Comparison of ENCODE assay signal across 16 cellular contexts in the genomic region with DNA sequence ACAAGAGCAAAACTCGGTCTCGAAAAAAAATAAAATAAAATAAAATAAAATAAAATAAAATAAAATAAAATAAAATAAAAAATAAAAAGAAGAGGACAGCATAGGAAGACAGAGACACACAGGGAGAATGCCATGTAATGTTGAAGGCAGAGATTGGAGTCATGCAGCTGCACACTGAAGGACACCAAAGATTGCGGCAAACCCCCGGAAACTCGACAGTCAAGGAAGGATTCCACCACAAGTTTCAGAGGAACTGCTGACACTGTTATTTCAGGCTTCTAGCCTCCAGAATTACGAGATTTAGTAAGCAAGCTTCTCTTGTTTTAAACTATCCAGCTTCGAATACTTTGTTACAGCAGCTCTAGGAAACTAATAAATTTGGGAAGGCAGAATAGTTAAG. TPM values are rescaled to one million over a fixed set of nuclear protein-coding genes. Genes with fewer than 3 reads are reported as not detected.
A peak's percentile ranks its signal among the peaks of the same experiment; 100 is the strongest.
DNase-seq lines count a peak whose midpoint lies in the region; TF ChIP-seq lines count a peak whose summit lies in the region.
"Had no signal": no experiment of that assay in that cellular context is flagged by ENCODE, and none has a peak within 500 bp of the region (broad histone marks: within the 10 kb centered on the region; RNA-seq: fewer than 3 reads in every experiment).

No MANE protein-coding gene starts in this region.

- H3K4me3 Mint-ChIP-seq in nephron progenitor cell: no peak overlapping the region
- H3K4me3 Mint-ChIP-seq: activated CD4-positive, alpha-beta memory T cell treated with anti-CD3 and anti-CD28 coated beads for 36 hours; activated T-helper 1 cell treated with anti-CD3 and anti-CD28 coated beads, Interleukin-12 subunit alpha, Interleukin-12 subunit beta, Interleukin-2, Interleukin-4 antibody, amounts not matched to agents 30 ng/mL and 10 ng/mL and 1 ng/mL, durations not matched to agents 14 hours and 24 hours and 36 hours had no signal

- H3K27me3 ChIP-seq in left ventricle myocardium inferior (ENCODE audit: low read depth) (no peaks in the 10 kb centered on the region), ascending aorta (no peaks in the 10 kb centered on the region)
- H3K27me3 ChIP-seq: gastroesophageal sphincter, MG63, SJSA1 had no signal

- H3K27ac ChIP-seq in left ventricle myocardium inferior (replicated peaks) (peak overlapping the region; percentile 2), ascending aorta (peak overlapping the region; percentile 83 to 88)
- H3K27ac ChIP-seq: A549, SJSA1 had no signal

- H3K27me3 Mint-ChIP-seq in nephron progenitor cell (ENCODE audit: low read depth, poor library complexity): peaks cover 22% of the 10 kb centered on the region

- H3K4me1 ChIP-seq in left ventricle myocardium inferior (peaks cover 96% of the 10 kb centered on the region), ascending aorta (peaks cover 5 to 39% of the 10 kb centered on the region in 2 donors)
- H3K4me1 ChIP-seq: A549 had no signal

- no peaks in the 10 kb centered on the region for H3K36me3 Mint-ChIP-seq in nephron progenitor cell (ENCODE audit: low read depth)
- H3K36me3 Mint-ChIP-seq: activated CD4-positive, alpha-beta memory T cell treated with anti-CD3 and anti-CD28 coated beads for 36 hours had no signal

- no peak overlapping the region for H3K4me3 ChIP-seq in left ventricle myocardium inferior
- peak overlapping the region in 1 of 2 donors; percentile 28 for H3K4me3 ChIP-seq in ascending aorta
- H3K4me3 ChIP-seq: A549, gastroesophageal sphincter, MG63, SJSA1 had no signal

- no peaks in the 10 kb centered on the region for H3K9me3 ChIP-seq in left ventricle myocardium inferior (replicated peaks)
- H3K9me3 ChIP-seq in ascending aorta: no peaks in the 10 kb centered on the region
- H3K9me3 ChIP-seq: A549, gastroesophageal sphincter, MG63, SJSA1 had no signal

- no peaks in the 10 kb centered on the region for H3K9me3 Mint-ChIP-seq in nephron progenitor cell
- H3K9me3 Mint-ChIP-seq: activated CD4-positive, alpha-beta memory T cell treated with anti-CD3 and anti-CD28 coated beads for 36 hours; activated T-helper 1 cell treated with anti-CD3 and anti-CD28 coated beads, Interleukin-12 subunit alpha, Interleukin-12 subunit beta, Interleukin-2, Interleukin-4 antibody, amounts not matched to agents 30 ng/mL and 10 ng/mL and 1 ng/mL, durations not matched to agents 14 hours and 24 hours and 36 hours had no signal

- no peak for TF ChIP-seq CTCF in left ventricle myocardium inferior (IDR thresholded peaks at IDR 0.05; ENCODE audit: borderline replicate concordance)
- TF ChIP-seq CTCF in ascending aorta (IDR thresholded peaks at IDR 0.05): no peak
- no peak for TF ChIP-seq CTCF in nephron progenitor cell (IDR thresholded peaks at IDR 0.05)

- H3K4me1 Mint-ChIP-seq in nephron progenitor cell: peaks cover 17% of the 10 kb centered on the region

- DNase-seq in left ventricle myocardium inferior (peak; percentile 25), cardiac septum (ENCODE audit: low spot score) (no peak), ascending aorta (ENCODE audit: low spot score in 2 of 2) (no peak), nephron progenitor cell (no peak), NCI-H2171 (lab: John Stamatoyannopoulos, UW) (no peak), NCI-H1694 treated with DMSO at 0.1 percent for 48 hours (lab: John Stamatoyannopoulos, UW) (no peak), cortex of kidney (lab: John Stamatoyannopoulos, UW) (no peak)
- no peak for DNase-seq in activated naive CD4-positive, alpha-beta T cell treated with anti-CD3 and anti-CD28 coated beads, Interleukin-2, amount 50 U/mL, for 16 hours
- DNase-seq: activated CD4-positive, alpha-beta memory T cell treated with anti-CD3 and anti-CD28 coated beads for 36 hours; MG63; NCI-H2107; occipital lobe had no signal

- H3K36me3 ChIP-seq in left ventricle myocardium inferior (no peaks in the 10 kb centered on the region), ascending aorta (no peaks in the 10 kb centered on the region)
- H3K36me3 ChIP-seq: gastroesophageal sphincter had no signal

- peak overlapping the region; percentile 44 for H3K27ac Mint-ChIP-seq in nephron progenitor cell
- H3K27ac Mint-ChIP-seq: activated CD4-positive, alpha-beta memory T cell treated with anti-CD3 and anti-CD28 coated beads for 36 hours; activated T-helper 1 cell treated with anti-CD3 and anti-CD28 coated beads, Interleukin-12 subunit alpha, Interleukin-12 subunit beta, Interleukin-2, Interleukin-4 antibody, amounts not matched to agents 30 ng/mL and 10 ng/mL and 1 ng/mL, durations not matched to agents 14 hours and 24 hours and 36 hours had no signal

- intact Hi-C loops in left ventricle myocardium inferior (cut with micrococcal nuclease) (no loop called here), cardiac septum (cut with DNase I) (no loop called here), ascending aorta (cut with DNase I) (no loop called here)

RNA-seq across cellular contexts. Expression of gene CPED1, which starts 9.4 kb away (rescaled TPM):
- 33.8 TPM for total RNA-seq in left ventricle myocardium inferior
- total RNA-seq in cardiac septum: 48.7 TPM
- 69.5 TPM for total RNA-seq in ascending aorta
- total RNA-seq: activated CD4-positive, alpha-beta memory T cell treated with anti-CD3 and anti-CD28 coated beads for 36 hours; activated T-helper 1 cell treated with anti-CD3 and anti-CD28 coated beads, Interleukin-12 subunit alpha, Interleukin-12 subunit beta, Interleukin-2, Interleukin-4 antibody, amounts not matched to agents 30 ng/mL and 10 ng/mL and 1 ng/mL, durations not matched to agents 14 hours and 24 hours and 36 hours had no signal

RNA-seq across cellular contexts. Expression of gene ING3, which starts 47.3 kb away (rescaled TPM):
- 13.4 TPM for total RNA-seq in left ventricle myocardium inferior
- 15.5 TPM for total RNA-seq in cardiac septum
- total RNA-seq in ascending aorta: 6.8 TPM
